10 cellular contexts compared by ENCODE assay signal in genomic region chr15:52789008-52789600, GRCh38. TPM values are rescaled to one million over a fixed set of nuclear protein-coding genes. Genes with fewer than 3 reads are reported as not detected.
DNase-seq lines count a peak whose midpoint lies in the region; ATAC-seq, FAIRE-seq and TF ChIP-seq lines count a peak whose summit lies in the region.
"Had no signal": no experiment of that assay in that cellular context is flagged by ENCODE, and none has a peak within 500 bp of the region (broad histone marks: within the 10 kb centered on the region; RNA-seq: fewer than 3 reads in every experiment).

No MANE protein-coding gene starts in this region.

- WGBS in A549 (ENCODE audit: missing lambda C conversion rate), result 55% methylated on average over 34 of the region's 37 CpGs

- H3K27ac ChIP-seq in A549 (peak overlapping the region in 1 of 2 experiments; percentile 89; a peak in 4 of 6 replicates), HUES48 (ENCODE audit: low read depth, low read length) (no peak overlapping the region), breast epithelium (no peak overlapping the region)
- no peak overlapping the region for H3K27ac ChIP-seq in naive thymus-derived CD4-positive, alpha-beta T cell (ENCODE audit: low read depth, low read length)

- H3K27me3 ChIP-seq in HUES48 (ENCODE audit: control insufficient read depth, insufficient read depth, low read length), result peaks cover 99% of the 10 kb centered on the region
- peaks cover 8 to 93% of the 10 kb centered on the region in 2 donors for H3K27me3 ChIP-seq in breast epithelium
- peaks cover 6 to 27% of the 10 kb centered on the region in 2 donors for H3K27me3 ChIP-seq in naive thymus-derived CD4-positive, alpha-beta T cell (ENCODE audit: control insufficient read depth in 2 of 2, insufficient read depth in 2 of 2, low read length in 2 of 2)

- peak overlapping the region; percentile 49 for H3K4me3 ChIP-seq in A549
- peak overlapping the region; percentile 66; the same call in 1 of the 2 replicates for H3K4me3 ChIP-seq in HUES48 (ENCODE audit: low read depth, low read length)
- H3K4me3 ChIP-seq in breast epithelium, result peak overlapping the region; percentile 39 to 64 (median 51)
- no peak overlapping the region for H3K4me3 ChIP-seq in naive thymus-derived CD4-positive, alpha-beta T cell (ENCODE audit: low read length)
- no peak overlapping the region for H3K4me3 ChIP-seq in foreskin fibroblast (ENCODE audit: low read depth in 1 of 2, low read length in 2 of 2)

- no peak for TF ChIP-seq EP300 in A549 (IDR thresholded peaks at IDR 0.05)

- peaks cover 5 to 40% (median 16%) of the 10 kb centered on the region in 7 donors for H3K4me1 Mint-ChIP-seq in naive thymus-derived CD4-positive, alpha-beta T cell

- H3K4me1 ChIP-seq in A549 (peaks cover 10% of the 10 kb centered on the region; the same call in 2 of the 3 replicates), HUES48 (ENCODE audit: control insufficient read depth, insufficient read depth, low read length) (peaks cover 79% of the 10 kb centered on the region), breast epithelium (peaks cover 0 to 8% of the 10 kb centered on the region in 2 donors)
- peaks cover 0 to 9% of the 10 kb centered on the region in 2 donors for H3K4me1 ChIP-seq in naive thymus-derived CD4-positive, alpha-beta T cell (ENCODE audit: control insufficient read depth in 2 of 2, insufficient read depth in 2 of 2, low read length in 2 of 2)

- no peaks in the 10 kb centered on the region for H3K9me3 ChIP-seq in A549
- H3K9me3 ChIP-seq in HUES48 (ENCODE audit: control insufficient read depth, insufficient read depth, low read length), result no peaks in the 10 kb centered on the region
- no peaks in the 10 kb centered on the region for H3K9me3 ChIP-seq in breast epithelium
- H3K9me3 ChIP-seq in naive thymus-derived CD4-positive, alpha-beta T cell (ENCODE audit: control insufficient read depth in 2 of 3, low read length in 3 of 3), result no peaks in the 10 kb centered on the region

- peak overlapping the region in 9 of 10 donors; percentile 44 to 88 (median 76) for H3K4me3 Mint-ChIP-seq in naive thymus-derived CD4-positive, alpha-beta T cell

- H3K36me3 ChIP-seq in HUES48 (ENCODE audit: control insufficient read depth, insufficient read depth, low read length) (no peaks in the 10 kb centered on the region), breast epithelium (no peaks in the 10 kb centered on the region)
- H3K36me3 ChIP-seq in naive thymus-derived CD4-positive, alpha-beta T cell (ENCODE audit: control insufficient read depth in 2 of 3, insufficient read depth in 3 of 3, low read length in 3 of 3), result no peaks in the 10 kb centered on the region

- no peak for TF ChIP-seq RAD21 in A549 (conservative IDR thresholded peaks at IDR 0.05 in 1 of 2, IDR thresholded peaks at IDR 0.05 in 1 of 2)

- peak overlapping the region in 1 of 9 donors; percentile 74 for H3K27ac Mint-ChIP-seq in naive thymus-derived CD4-positive, alpha-beta T cell

- CTCF ChIA-PET in A549 (lab: Yijun Ruan, JAX), result interaction anchor here (0.8 to 2.1 kb wide), 3 partner anchors 9 to 408 kb away, joined by 4 to 6 read pairs (median 5); no protein-coding TSS in a partner anchor
- CTCF ChIA-PET in naive thymus-derived CD4-positive, alpha-beta T cell (lab: Charles Lee), result no interaction called here

- ATAC-seq in A549, result no peak; a peak in 1 of 6 replicates
- ATAC-seq in naive thymus-derived CD4-positive, alpha-beta T cell, result no peak
- no peak for ATAC-seq in HG02571 (IDR thresholded peaks at IDR 0.05; ENCODE audit: unreplicated experiment)
- ATAC-seq: esophagus mucosa had no signal

- H3K4me2 ChIP-seq in A549, result peak overlapping the region; percentile 84

- no peaks in the 10 kb centered on the region for H3K36me3 Mint-ChIP-seq in naive thymus-derived CD4-positive, alpha-beta T cell

- POLR2A ChIA-PET in A549 (lab: Yijun Ruan, JAX), result no interaction called here
- POLR2A ChIA-PET in naive thymus-derived CD4-positive, alpha-beta T cell (lab: Charles Lee), result no interaction called here

- no peak for TF ChIP-seq POLR2A in A549 (IDR thresholded peaks at IDR 0.05; ENCODE audit: low read length)
- no peak for TF ChIP-seq POLR2A in breast epithelium (IDR thresholded peaks at IDR 0.05)

- TF ChIP-seq CTCF in A549 (IDR thresholded peaks at IDR 0.05) (no peak), breast epithelium (IDR thresholded peaks at IDR 0.05) (no peak), foreskin fibroblast (IDR thresholded peaks at IDR 0.05; ENCODE audit: low read depth, low read length) (no peak)

- peaks cover 60 to 94% (median 75%) of the 10 kb centered on the region in 5 donors for H3K27me3 Mint-ChIP-seq in naive thymus-derived CD4-positive, alpha-beta T cell

- H3K9ac ChIP-seq in HUES48 (ENCODE audit: low read depth, low read length), result no peak overlapping the region

- intact Hi-C loops in breast epithelium (cut with DNase I; ENCODE audit: low total_unique reads), result no loop called here
- intact Hi-C loops in naive thymus-derived CD4-positive, alpha-beta T cell (cut with micrococcal nuclease), result no loop called here

- no peak for DNase-seq in A549 (ENCODE audit: low read depth in 1 of 2, low spot score in 1 of 2)
- no peak for DNase-seq in breast epithelium (ENCODE audit: low spot score in 2 of 2)
- DNase-seq in naive thymus-derived CD4-positive, alpha-beta T cell, result no peak
- no peak for DNase-seq in cerebellum (ENCODE audit: low spot score)
- no peak for DNase-seq in foreskin fibroblast
- no peak for DNase-seq in epidermal melanocyte (ENCODE audit: insufficient read length, low spot score)
- DNase-seq: nucleus accumbens had no signal

- FAIRE-seq in A549 (lab: Jason Lieb, UNC), result no peak

- peaks cover 0 to 2% (median 0%) of the 10 kb centered on the region in 11 donors for H3K9me3 Mint-ChIP-seq in naive thymus-derived CD4-positive, alpha-beta T cell

TF ChIP-seq in A549, 52 proteins besides CTCF, POLR2A, EP300 and RAD21:
- TF ChIP-seq PBX3 (IDR thresholded peaks at IDR 0.05), result no peak
- no peak for TF ChIP-seq GATA3 (IDR thresholded peaks at IDR 0.05; ENCODE audit: borderline replicate concordance)
- TF ChIP-seq ZFP36 (IDR thresholded peaks at IDR 0.05; ENCODE audit: borderline replicate concordance, partially characterized antibody), result no peak
- TF ChIP-seq TFCP2L1 (CRISPR knock-in tag; IDR thresholded peaks at IDR 0.05), result no peak
- TF ChIP-seq RFX5 (IDR thresholded peaks at IDR 0.05), result no peak
- no peak for TF ChIP-seq MAX (IDR thresholded peaks at IDR 0.05)
- TF ChIP-seq HOXB13 (CRISPR knock-in tag; IDR thresholded peaks at IDR 0.05; ENCODE audit: low read depth), result no peak
- TF ChIP-seq FOXS1 (CRISPR knock-in tag; IDR thresholded peaks at IDR 0.05), result no peak
- TF ChIP-seq EHF (CRISPR knock-in tag; IDR thresholded peaks at IDR 0.05), result no peak
- TF ChIP-seq E2F6 (IDR thresholded peaks at IDR 0.05; ENCODE audit: borderline replicate concordance, low read depth), result no peak
- TF ChIP-seq ATOH8 (CRISPR knock-in tag; IDR thresholded peaks at IDR 0.05; ENCODE audit: low read depth), result no peak
- TF ChIP-seq SREBF2 (IDR thresholded peaks at IDR 0.05), result no peak
- TF ChIP-seq JUNB (IDR thresholded peaks at IDR 0.05), result no peak
- TF ChIP-seq BCL3 (IDR thresholded peaks at IDR 0.05), result no peak

RNA-seq across cellular contexts. Expression of gene ONECUT1, which starts 1.0 kb away (rescaled TPM):
- polyA plus RNA-seq in A549 (2011; rRNA removed) (0.05 and 0.25 TPM in 2 replicates), A549 (2017; fragmentation: RNase III; extraction: RNeasy Plus Mini Kit Qiagen cat#74134 plus additional on column Dnase treatment) (0.36 to 0.42 TPM (median 0.37 TPM) in 3 replicates)
- 0.05 and 0.11 TPM in 2 replicates for polyA plus RNA-seq in A549 (2012; cell fraction: cytosol; rRNA removed)
- 0.07 and 0.09 TPM in 2 replicates for polyA plus RNA-seq in A549 (2012; cell fraction: nucleus; rRNA removed)
- polyA minus RNA-seq in A549 (2011; rRNA and poly(A)+ RNA removed), result 0.68 and 0.74 TPM in 2 replicates
- total RNA-seq in breast epithelium (not detected), cerebellum (1.5 TPM)
- total RNA-seq in naive thymus-derived CD4-positive, alpha-beta T cell, result not detected
- polyA plus RNA-seq in naive thymus-derived CD4-positive, alpha-beta T cell, result not detected
- total RNA-seq: esophagus mucosa had no signal

Comparison
In these comparisons a context has a peak if more than half of its experiments do, and no peak if none do; other contexts are left out.
1. H3K4me3 ChIP-seq: peak in A549 (single experiment), HUES48 (single experiment) and breast epithelium (3 of 3); none in naive thymus-derived CD4-positive, alpha-beta T cell (single experiment) and foreskin fibroblast (0 of 2).